21 cellular contexts compared by ENCODE assay signal in the genomic region with DNA sequence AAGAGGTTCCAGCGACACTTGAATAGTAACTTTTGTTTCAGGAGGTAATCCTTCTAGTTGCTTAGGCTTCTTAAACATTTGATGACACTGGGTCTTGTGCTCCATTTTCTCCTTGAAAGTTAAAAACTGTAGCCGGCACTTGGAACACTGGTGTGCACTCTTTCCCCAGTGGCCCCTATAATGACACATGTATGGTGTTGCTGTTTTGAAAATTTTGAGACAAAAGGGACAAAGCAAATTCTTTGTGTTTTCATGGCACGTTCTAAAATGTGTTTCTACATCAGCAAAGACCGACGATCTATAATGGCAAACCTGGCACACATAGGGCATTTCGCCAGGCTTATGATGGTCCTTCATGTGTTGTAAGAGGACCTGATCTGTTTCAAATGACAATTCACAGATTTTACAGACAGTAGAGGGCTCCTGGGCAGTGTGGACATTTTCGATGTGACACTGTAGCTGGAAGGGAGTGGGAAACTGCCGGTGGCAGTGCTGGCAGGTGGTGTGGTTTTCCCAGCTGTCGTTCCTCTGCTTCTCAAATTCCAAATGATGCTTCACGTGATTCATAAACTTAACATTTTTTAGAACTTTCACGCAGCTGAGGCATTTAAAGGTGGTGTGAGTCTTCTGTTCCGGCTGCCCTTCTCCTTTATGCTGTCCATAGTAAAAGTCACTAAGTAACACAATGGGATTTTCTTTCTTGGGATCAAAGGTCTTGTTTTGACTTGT. TPM values are rescaled to one million over a fixed set of nuclear protein-coding genes. Genes with fewer than 3 reads are reported as not detected.
A peak's percentile ranks its signal among the peaks of the same experiment; 100 is the strongest.
DNase-seq lines count a peak whose midpoint lies in the region; ATAC-seq, FAIRE-seq and TF ChIP-seq lines count a peak whose summit lies in the region.
"Had no signal": no experiment of that assay in that cellular context is flagged by ENCODE, and none has a peak within 500 bp of the region (broad histone marks: within the 10 kb centered on the region; RNA-seq: fewer than 3 reads in every experiment).

No MANE protein-coding gene starts in this region.

- TF ChIP-seq POLR2A in HepG2 (IDR thresholded peaks at IDR 0.05; ENCODE audit: insufficient read depth in 1 of 2, low read depth in 2 of 2, low read length in 2 of 2) (no peak), right lobe of liver (IDR thresholded peaks at IDR 0.05) (no peak), K562 (conservative IDR thresholded peaks at IDR 0.05) (no peak), upper lobe of left lung (IDR thresholded peaks at IDR 0.05) (no peak)

- H3K4me3 ChIP-seq in HepG2 (replicated peaks in 1 of 3; ENCODE audit: insufficient read depth in 1 of 3, low read depth in 2 of 3, low read length in 3 of 3) (no peak overlapping the region), right lobe of liver (no peak overlapping the region), K562 (no peak overlapping the region), upper lobe of left lung (no peak overlapping the region)
- H3K4me3 ChIP-seq: PC-9, SK-N-MC had no signal

- no peaks in the 10 kb centered on the region for H3K27me3 ChIP-seq in HepG2 (ENCODE audit: control insufficient read depth in 1 of 2, insufficient read depth in 2 of 2, low read length in 2 of 2)
- H3K27me3 ChIP-seq in right lobe of liver, result no peaks in the 10 kb centered on the region
- no peaks in the 10 kb centered on the region for H3K27me3 ChIP-seq in K562 (ENCODE audit: control insufficient read depth in 2 of 2, insufficient read depth in 2 of 2, low read length in 2 of 2)
- H3K27me3 ChIP-seq in upper lobe of left lung, result no peaks in the 10 kb centered on the region

- no peaks in the 10 kb centered on the region for H3K4me1 ChIP-seq in HepG2 (ENCODE audit: insufficient read depth, low read length)
- H3K4me1 ChIP-seq in right lobe of liver, result no peaks in the 10 kb centered on the region
- H3K4me1 ChIP-seq in K562 (replicated peaks in 1 of 2; ENCODE audit: control insufficient read depth in 2 of 2, insufficient read depth in 2 of 2, low read length in 2 of 2), result no peaks in the 10 kb centered on the region
- H3K4me1 ChIP-seq in upper lobe of left lung, result no peaks in the 10 kb centered on the region

- H3K9me3 ChIP-seq in HepG2 (ENCODE audit: low read length) (no peaks in the 10 kb centered on the region), right lobe of liver (no peaks in the 10 kb centered on the region), K562 (replicated peaks; ENCODE audit: control insufficient read depth, insufficient read depth, low read depth, low read length) (no peaks in the 10 kb centered on the region), upper lobe of left lung (no peaks in the 10 kb centered on the region)

- H3K79me2 ChIP-seq in HepG2 (ENCODE audit: insufficient read depth, low read length), result no peaks in the 10 kb centered on the region
- H3K79me2 ChIP-seq in K562 (ENCODE audit: control insufficient read depth, insufficient read depth, low read length), result no peaks in the 10 kb centered on the region

- H3K27ac ChIP-seq in HepG2 (ENCODE audit: extremely low read length, insufficient read depth, low read length), result no peak overlapping the region
- H3K27ac ChIP-seq in right lobe of liver, result no peak overlapping the region
- H3K27ac ChIP-seq in K562 (ENCODE audit: extremely low read depth, low read depth, low read length), result no peak overlapping the region
- H3K27ac ChIP-seq in upper lobe of left lung, result no peak overlapping the region
- H3K27ac ChIP-seq: PC-9, SK-N-MC had no signal

- no peak for ATAC-seq in HepG2
- ATAC-seq in right lobe of liver, result no peak
- no peak for ATAC-seq in K562
- no peak for ATAC-seq in upper lobe of left lung (ENCODE audit: low FRiP score in 2 of 2)
- ATAC-seq: T-helper 17 cell had no signal

- BruUV-seq in HepG2 (replicated peaks; lab: Mats Ljungman, UMichigan) (TSS peak; percentile 39), K562 (replicated peaks; lab: Mats Ljungman, UMichigan) (no TSS peak)

- H3K36me3 ChIP-seq in HepG2 (replicated peaks in 1 of 2; ENCODE audit: control insufficient read depth in 1 of 2, insufficient read depth in 2 of 2, low read length in 2 of 2) (peaks cover 5 to 54% of the 10 kb centered on the region in 2 experiments; a peak in 4 of 5 replicates), right lobe of liver (no peaks in the 10 kb centered on the region), K562 (ENCODE audit: control insufficient read depth, insufficient read depth, low read length) (peaks cover 77% of the 10 kb centered on the region), upper lobe of left lung (no peaks in the 10 kb centered on the region)

- H3K9ac ChIP-seq in HepG2 (ENCODE audit: insufficient read depth, low read depth, low read length), result no peak overlapping the region
- H3K9ac ChIP-seq in K562 (ENCODE audit: insufficient read depth in 1 of 2, low read depth in 2 of 2, low read length in 2 of 2), result no peak overlapping the region

- intact Hi-C loops in HepG2 (cut with micrococcal nuclease; ENCODE audit: unreplicated experiment), result no loop called here
- intact Hi-C loops in right lobe of liver (cut with DNase I), result no loop called here
- intact Hi-C loops in K562 (cut with micrococcal nuclease), result no loop called here

- DNase-seq in HepG2 (ENCODE audit: low spot score), result no peak
- no peak for DNase-seq in right lobe of liver
- peak; percentile 14 for DNase-seq in NCI-H1694 treated with DMSO at 0.1 percent for 48 hours (lab: John Stamatoyannopoulos, UW)
- DNase-seq in K562 (ENCODE audit: extremely low read depth in 1 of 4, low spot score in 3 of 4), result peak in 1 of 4 experiments; percentile 39
- DNase-seq in urothelium cell line (ENCODE audit: low spot score), result no peak
- DNase-seq in DMS114 treated with DMSO at 0.1 percent for 48 hours (lab: John Stamatoyannopoulos, UW; ENCODE audit: unreplicated experiment), result no peak
- no peak for DNase-seq in NCI-H526 (lab: John Stamatoyannopoulos, UW)
- no peak for DNase-seq in upper lobe of left lung
- DNase-seq: CD4-positive, CD25-positive, alpha-beta regulatory T cell; DMS153; GDM1; MM.1S; NCI-H1105; NCI-H524 treated with DMSO at 0.1 percent for 48 hours; PC-9; RPMI8226; SHP77; SW 1271; T-helper 17 cell had no signal

- WGBS in HepG2 (ENCODE audit: low lambda C conversion rate), result 88% methylated on average over 12 of the region's 12 CpGs
- WGBS in right lobe of liver (ENCODE audit: insufficient coverage, low coverage, low lambda C conversion rate, missing lambda C conversion rate), result 80% methylated on average over 6 of the region's 12 CpGs
- 93% methylated on average over 12 of the region's 12 CpGs for WGBS in K562 (ENCODE audit: insufficient coverage, low coverage, missing lambda C conversion rate)
- 89 to 93% methylated on average over 12 of the region's 12 CpGs for WGBS in upper lobe of left lung, 2 donors

- H4K20me1 ChIP-seq in HepG2 (ENCODE audit: insufficient read depth, low read length) (no peaks in the 10 kb centered on the region), K562 (replicated peaks; ENCODE audit: control insufficient read depth, insufficient read depth, low read length) (no peaks in the 10 kb centered on the region)

- CTCF ChIA-PET in HepG2 (lab: Yijun Ruan, JAX; ENCODE audit: low intra/inter-chr PET ratio, low total read pairs) (no interaction called here), K562 (lab: Yijun Ruan, JAX; ENCODE audit: low intra/inter-chr PET ratio) (interaction anchor here (0.6 kb wide), 1 partner anchor 107 kb away, joined by 5 read pairs; no protein-coding TSS in a partner anchor)

- in situ Hi-C loops in HepG2 (cut with HindIII; ENCODE audit: extremely low pct_ligation_motif_present, low pct_unique_long_range_greater_than_20kb) (no loop called here), K562 (cut with MboI) (no loop called here)

- FAIRE-seq in HepG2 (lab: Jason Lieb, UNC) (no peak), K562 (lab: Jason Lieb, UNC) (peak; percentile 15), urothelium cell line (lab: Jason Lieb, UNC) (peak; percentile 44)

- no peaks in the 10 kb centered on the region for H3K9me1 ChIP-seq in K562 (ENCODE audit: control insufficient read depth, insufficient read depth, low read length)

- H3K4me2 ChIP-seq in HepG2 (ENCODE audit: low read depth, low read length), result no peak overlapping the region
- no peak overlapping the region for H3K4me2 ChIP-seq in K562 (ENCODE audit: insufficient read depth, low read length)
- H3K4me2 ChIP-seq: PC-9 had no signal

- no peak overlapping the region for H2AFZ ChIP-seq in HepG2 (ENCODE audit: low read length)
- H2AFZ ChIP-seq in K562 (ENCODE audit: low read depth, low read length), result no peak overlapping the region
- H2AFZ ChIP-seq: PC-9 had no signal

- TF ChIP-seq CTCF in HepG2 (CRISPR knock-in tag; IDR thresholded peaks at IDR 0.05), result no peak
- TF ChIP-seq CTCF in right lobe of liver (IDR thresholded peaks at IDR 0.05), result no peak
- TF ChIP-seq CTCF in K562 (IDR thresholded peaks at IDR 0.05 in 2 of 3, conservative IDR thresholded peaks at IDR 0.05 in 1 of 3; ENCODE audit: insufficient read depth in 2 of 3, low read depth in 1 of 3, low read length in 3 of 3), result no peak
- TF ChIP-seq CTCF in upper lobe of left lung (IDR thresholded peaks at IDR 0.05), result no peak

- POLR2A ChIA-PET in HepG2 (lab: Yijun Ruan, JAX) (no interaction called here), K562 (lab: Yijun Ruan, JAX) (interaction anchor here (0.7 to 4.4 kb wide), 10 partner anchors 8 to 86 kb away, joined by 3 to 48 read pairs (median 14); a partner anchor contains a TSS)

- TF ChIP-seq EP300 in HepG2 (IDR thresholded peaks at IDR 0.05; ENCODE audit: low read depth in 2 of 2, low read length in 2 of 2) (no peak), HepG2 (CRISPR knock-in tag; IDR thresholded peaks at IDR 0.05; ENCODE audit: borderline replicate concordance) (no peak), K562 (IDR thresholded peaks at IDR 0.05; ENCODE audit: low read length) (no peak), upper lobe of left lung (IDR thresholded peaks at IDR 0.05) (no peak)

- TF ChIP-seq RAD21 in HepG2 (CRISPR knock-in tag; IDR thresholded peaks at IDR 0.05) (no peak), K562 (CRISPR knock-in tag; conservative IDR thresholded peaks at IDR 0.05 in 1 of 2, IDR thresholded peaks at IDR 0.05 in 1 of 2) (no peak)

RNA-seq across cellular contexts. Expression of a gene that starts 20.5 kb away (rescaled TPM):
- total RNA-seq in HepG2 (2016; rRNA removed; fragmentation: Illumina TruSeq; extraction: Trizol) (3.7 and 6.1 TPM in 2 replicates), right lobe of liver (under 1 TPM in 4 of 6 experiments, not detected in 2; 0.06 to 0.31 (median 0.10) TPM), K562 (2014; rRNA removed) (7.7 and 8.4 TPM in 2 replicates), K562 (2014; rRNA removed; fragmentation: Illumina TruSeq; extraction: Trizol) (17.1 and 20.5 TPM in 2 replicates), K562 (2015; rRNA removed; fragmentation: Illumina TruSeq; extraction: Trizol) (19.6 and 20.7 TPM in 2 replicates), K562 (2021) (18.7 and 20.0 TPM in 2 replicates), upper lobe of left lung (under 1 TPM in 5 of 6 donors, not detected in 1; 0.22 to 0.98 (median 0.44) TPM)
- 0.62 and 0.91 TPM in 2 replicates for total RNA-seq in HepG2 (2016; cell fraction: cytosol; rRNA removed; fragmentation: Illumina TruSeq; extraction: Trizol; ENCODE audit: low read depth)
- total RNA-seq in HepG2 (2016; cell fraction: insoluble cytoplasmic fraction; rRNA removed; fragmentation: Illumina TruSeq; extraction: Trizol), result 3.8 and 5.6 TPM in 2 replicates
- 4.1 TPM in 2 replicates for total RNA-seq in HepG2 (2016; cell fraction: membrane; rRNA removed; fragmentation: Illumina TruSeq; extraction: Trizol)
- total RNA-seq in HepG2 (2016; cell fraction: nucleus; rRNA removed; fragmentation: Illumina TruSeq; extraction: Trizol), result 3.1 and 4.0 TPM in 2 replicates
- polyA plus RNA-seq in HepG2 (2011; rRNA removed) (3.3 and 3.9 TPM in 2 replicates), K562 (2011; rRNA removed) (27.5 TPM in 2 replicates), K562 (2014; fragmentation: Illumina TruSeq; extraction: Trizol) (14.1 and 18.0 TPM in 2 replicates), K562 (2014; fragmentation: Nextera tagmentation; extraction: Ambion mirVana) (10 to 100 TPM; 24.0 to 29.9 TPM), K562 (2014; rRNA removed) (11.7 and 13.5 TPM in 2 replicates)
- polyA plus RNA-seq in HepG2 (2011; cell fraction: cytosol; rRNA removed), result 1.7 and 2.9 TPM in 2 replicates
- polyA plus RNA-seq in HepG2 (2011; cell fraction: nucleus; rRNA removed), result 1.5 and 2.3 TPM in 2 replicates
- polyA plus RNA-seq in HepG2 (2012), result 1.9 and 2.0 TPM in 2 replicates
- 0.16 and 0.28 TPM in 2 replicates for polyA plus RNA-seq in HepG2 (2016; cell fraction: cytosol; fragmentation: Illumina TruSeq; extraction: Trizol; ENCODE audit: low read depth)
- 4.7 TPM in 2 replicates for polyA plus RNA-seq in HepG2 (2016; cell fraction: insoluble cytoplasmic fraction; fragmentation: Illumina TruSeq; extraction: Trizol; ENCODE audit: low read depth)
- polyA plus RNA-seq in HepG2 (2016; cell fraction: membrane; fragmentation: Illumina TruSeq; extraction: Trizol; ENCODE audit: low read depth), result 1.4 and 1.8 TPM in 2 replicates
- 5.9 and 6.1 TPM in 2 replicates for polyA plus RNA-seq in HepG2 (2016; cell fraction: nucleus; fragmentation: Illumina TruSeq; extraction: Trizol; ENCODE audit: insufficient read depth, low read depth)
- 3.0 and 3.6 TPM in 2 replicates for polyA minus RNA-seq in HepG2 (2011; rRNA and poly(A)+ RNA removed; ENCODE audit: low replicate concordance)
- 3.1 and 3.5 TPM in 2 replicates for polyA minus RNA-seq in HepG2 (2011; cell fraction: cytosol; rRNA and poly(A)+ RNA removed)
- polyA minus RNA-seq in HepG2 (2011; cell fraction: nucleus; rRNA and poly(A)+ RNA removed), result 6.4 and 7.5 TPM in 2 replicates
- total RNA-seq in K562 (2011; cell fraction: chromatin; rRNA removed; ENCODE audit: low replicate concordance), result 24.8 and 77.6 TPM in 2 replicates
- 23.0 and 29.5 TPM in 2 replicates for total RNA-seq in K562 (2011; cell fraction: nucleolus; rRNA removed)
- 45.8 and 57.4 TPM in 2 replicates for total RNA-seq in K562 (2011; cell fraction: nucleoplasm; rRNA removed)
- 8.2 and 20.0 TPM in 2 replicates for polyA plus RNA-seq in K562 (2011; cell fraction: cytosol; rRNA removed)
- polyA plus RNA-seq in K562 (2011; cell fraction: nucleus; rRNA removed), result 21.5 and 27.4 TPM in 2 replicates
- 7.6 and 9.8 TPM in 2 replicates for polyA plus RNA-seq in K562 (2012)
- polyA minus RNA-seq in K562 (2011; rRNA and poly(A)+ RNA removed), result 88.0 and 103 TPM in 2 replicates
- 22.2 and 28.7 TPM in 2 replicates for polyA minus RNA-seq in K562 (2011; cell fraction: cytosol; rRNA and poly(A)+ RNA removed)
- polyA minus RNA-seq in K562 (2011; cell fraction: nucleus; rRNA and poly(A)+ RNA removed), result 24.2 and 40.0 TPM in 2 replicates

RNA-seq across cellular contexts. Expression of a gene that starts 32.0 kb away (rescaled TPM):
- total RNA-seq in HepG2 (2016; rRNA removed; fragmentation: Illumina TruSeq; extraction: Trizol) (2.9 and 4.4 TPM in 2 replicates), right lobe of liver (not detected), K562 (2014; rRNA removed) (19.0 and 19.8 TPM in 2 replicates), K562 (2014; rRNA removed; fragmentation: Illumina TruSeq; extraction: Trizol) (36.3 and 37.4 TPM in 2 replicates), K562 (2015; rRNA removed; fragmentation: Illumina TruSeq; extraction: Trizol) (35.8 and 38.2 TPM in 2 replicates), K562 (2021) (23.4 and 24.4 TPM in 2 replicates), upper lobe of left lung (not detected)
- 1.8 and 2.0 TPM in 2 replicates for total RNA-seq in HepG2 (2016; cell fraction: cytosol; rRNA removed; fragmentation: Illumina TruSeq; extraction: Trizol; ENCODE audit: low read depth)
- 3.1 and 4.4 TPM in 2 replicates for total RNA-seq in HepG2 (2016; cell fraction: insoluble cytoplasmic fraction; rRNA removed; fragmentation: Illumina TruSeq; extraction: Trizol)
- 2.9 and 3.6 TPM in 2 replicates for total RNA-seq in HepG2 (2016; cell fraction: membrane; rRNA removed; fragmentation: Illumina TruSeq; extraction: Trizol)
- total RNA-seq in HepG2 (2016; cell fraction: nucleus; rRNA removed; fragmentation: Illumina TruSeq; extraction: Trizol), result 2.5 TPM in 2 replicates
- polyA plus RNA-seq in HepG2 (2011; rRNA removed) (1.1 and 1.4 TPM in 2 replicates), K562 (2011; rRNA removed) (20.8 and 23.4 TPM in 2 replicates), K562 (2014; fragmentation: Illumina TruSeq; extraction: Trizol) (33.4 and 40.8 TPM in 2 replicates), K562 (2014; fragmentation: Nextera tagmentation; extraction: Ambion mirVana) (10 to 100 TPM; 28.6 to 38.6 TPM), K562 (2014; rRNA removed) (21.8 and 23.6 TPM in 2 replicates)
- 0.66 and 0.90 TPM in 2 replicates for polyA plus RNA-seq in HepG2 (2011; cell fraction: cytosol; rRNA removed)
- 0.68 and 1.00 TPM in 2 replicates for polyA plus RNA-seq in HepG2 (2011; cell fraction: nucleus; rRNA removed)
- polyA plus RNA-seq in HepG2 (2012), result 0.47 and 0.67 TPM in 2 replicates
- polyA plus RNA-seq in HepG2 (2016; cell fraction: cytosol; fragmentation: Illumina TruSeq; extraction: Trizol; ENCODE audit: low read depth), result 0.40 and 0.59 TPM in 2 replicates
- polyA plus RNA-seq in HepG2 (2016; cell fraction: insoluble cytoplasmic fraction; fragmentation: Illumina TruSeq; extraction: Trizol; ENCODE audit: low read depth), result 2.8 and 3.3 TPM in 2 replicates
- polyA plus RNA-seq in HepG2 (2016; cell fraction: membrane; fragmentation: Illumina TruSeq; extraction: Trizol; ENCODE audit: low read depth), result 0.89 and 0.90 TPM in 2 replicates
- polyA plus RNA-seq in HepG2 (2016; cell fraction: nucleus; fragmentation: Illumina TruSeq; extraction: Trizol; ENCODE audit: insufficient read depth, low read depth), result 1.4 and 2.2 TPM in 2 replicates
- 0.16 and 0.52 TPM in 2 replicates for polyA minus RNA-seq in HepG2 (2011; rRNA and poly(A)+ RNA removed; ENCODE audit: low replicate concordance)
- 0.88 and 1.2 TPM in 2 replicates for polyA minus RNA-seq in HepG2 (2011; cell fraction: cytosol; rRNA and poly(A)+ RNA removed)
- 2.7 and 3.7 TPM in 2 replicates for polyA minus RNA-seq in HepG2 (2011; cell fraction: nucleus; rRNA and poly(A)+ RNA removed)
- total RNA-seq in K562 (2011; cell fraction: chromatin; rRNA removed; ENCODE audit: low replicate concordance), result 19.9 and 41.5 TPM in 2 replicates
- total RNA-seq in K562 (2011; cell fraction: nucleolus; rRNA removed), result 18.2 and 19.2 TPM in 2 replicates
- 14.1 and 20.2 TPM in 2 replicates for total RNA-seq in K562 (2011; cell fraction: nucleoplasm; rRNA removed)
- 5.9 and 10.8 TPM in 2 replicates for polyA plus RNA-seq in K562 (2011; cell fraction: cytosol; rRNA removed)
- 9.1 and 16.6 TPM in 2 replicates for polyA plus RNA-seq in K562 (2011; cell fraction: nucleus; rRNA removed)
- 18.8 and 30.8 TPM in 2 replicates for polyA plus RNA-seq in K562 (2012)
- 24.3 and 38.9 TPM in 2 replicates for polyA minus RNA-seq in K562 (2011; rRNA and poly(A)+ RNA removed)
- 8.9 and 9.6 TPM in 2 replicates for polyA minus RNA-seq in K562 (2011; cell fraction: cytosol; rRNA and poly(A)+ RNA removed)
- polyA minus RNA-seq in K562 (2011; cell fraction: nucleus; rRNA and poly(A)+ RNA removed), result 8.9 and 22.7 TPM in 2 replicates
- total RNA-seq: CD4-positive, CD25-positive, alpha-beta regulatory T cell; PC-9; T-helper 17 cell had no signal
- polyA plus RNA-seq: BJ; CD4-positive, CD25-positive, alpha-beta regulatory T cell had no signal
